ENCODE assay signal across 1 cellular context in genomic region chr3:142931222-142931621, GRCh38.
TF ChIP-seq lines count a peak whose summit lies in the region.

No MANE protein-coding gene starts in this region.

TF ChIP-seq in HepG2, 621 proteins besides CTCF, POLR2A, EP300 and RAD21 (continued from another document):
- TF ChIP-seq E2F5 (CRISPR knock-in tag; conservative IDR thresholded peaks at IDR 0.05) (no peak), POGK (CRISPR knock-in tag; conservative IDR thresholded peaks at IDR 0.05) (no peak), ZNF782 (CRISPR knock-in tag; IDR thresholded peaks at IDR 0.05; ENCODE audit: borderline replicate concordance) (no peak), ZMYM4 (CRISPR knock-in tag; IDR thresholded peaks at IDR 0.05) (peak; percentile 62), GRHL1 (CRISPR knock-in tag; conservative IDR thresholded peaks at IDR 0.05) (no peak), ZNF776 (CRISPR knock-in tag; IDR thresholded peaks at IDR 0.05) (no peak), GATA4 (IDR thresholded peaks at IDR 0.05; ENCODE audit: borderline replicate concordance, low read depth) (no peak), GPN1 (CRISPR knock-in tag; IDR thresholded peaks at IDR 0.05; ENCODE audit: borderline replicate concordance) (no peak), ETV5 (CRISPR knock-in tag; IDR thresholded peaks at IDR 0.05; ENCODE audit: borderline replicate concordance) (no peak), HDAC2 (CRISPR knock-in tag; IDR thresholded peaks at IDR 0.05) (no peak), XRCC5 (optimal IDR thresholded peaks at IDR 0.05; ENCODE audit: low read length) (peak; percentile 38), SIX1 (CRISPR knock-in tag; IDR thresholded peaks at IDR 0.05; ENCODE audit: borderline replicate concordance) (no peak), THYN1 (CRISPR knock-in tag; IDR thresholded peaks at IDR 0.05; ENCODE audit: borderline replicate concordance, low read depth) (no peak), SMC3 (IDR thresholded peaks at IDR 0.05; ENCODE audit: low read length) (0 out of 2 replicates have a peak, but pooled peaks have one; percentile 34), ZNF180 (CRISPR knock-in tag; IDR thresholded peaks at IDR 0.05; ENCODE audit: borderline replicate concordance, low read depth) (no peak), HMGA1 (CRISPR knock-in tag; conservative IDR thresholded peaks at IDR 0.05) (no peak), ZNF256 (CRISPR knock-in tag; conservative IDR thresholded peaks at IDR 0.05) (no peak), POLR2AphosphoS2 (IDR thresholded peaks at IDR 0.05; ENCODE audit: low read depth, low read length) (no peak), ZNF12 (CRISPR knock-in tag; IDR thresholded peaks at IDR 0.05) (no peak), SALL1 (CRISPR knock-in tag; IDR thresholded peaks at IDR 0.05) (peak; percentile 52; the same call in 1 of the 2 replicates), KDM4B (CRISPR knock-in tag; IDR thresholded peaks at IDR 0.05) (no peak), ZNF646 (CRISPR knock-in tag; IDR thresholded peaks at IDR 0.05) (no peak), ZBTB38 (CRISPR knock-in tag; IDR thresholded peaks at IDR 0.05) (peak; percentile 57; the same call in 1 of the 2 replicates), ZKSCAN8 (CRISPR knock-in tag; IDR thresholded peaks at IDR 0.05; ENCODE audit: borderline replicate concordance) (no peak), ZNF772 (CRISPR knock-in tag; IDR thresholded peaks at IDR 0.05) (no peak), MLX (CRISPR knock-in tag; IDR thresholded peaks at IDR 0.05) (no peak), POGZ (CRISPR knock-in tag; IDR thresholded peaks at IDR 0.05) (peak; percentile 39; the same call in 1 of the 2 replicates), TERF1 (CRISPR knock-in tag; IDR thresholded peaks at IDR 0.05) (no peak), CBX2 (IDR thresholded peaks at IDR 0.05; ENCODE audit: low read depth, low read length) (no peak), CBX2 (CRISPR knock-in tag; IDR thresholded peaks at IDR 0.05; ENCODE audit: low read depth) (no peak), ZFP82 (CRISPR knock-in tag; IDR thresholded peaks at IDR 0.05; ENCODE audit: borderline replicate concordance) (no peak), CBX5 (CRISPR knock-in tag; IDR thresholded peaks at IDR 0.05; ENCODE audit: borderline replicate concordance) (peak; percentile 39; the same call in 1 of the 2 replicates)
TF ChIP-seq in HepG2: peak in this region for 18.
